ENCODE assay signal across 2 cellular contexts in the genomic region with DNA sequence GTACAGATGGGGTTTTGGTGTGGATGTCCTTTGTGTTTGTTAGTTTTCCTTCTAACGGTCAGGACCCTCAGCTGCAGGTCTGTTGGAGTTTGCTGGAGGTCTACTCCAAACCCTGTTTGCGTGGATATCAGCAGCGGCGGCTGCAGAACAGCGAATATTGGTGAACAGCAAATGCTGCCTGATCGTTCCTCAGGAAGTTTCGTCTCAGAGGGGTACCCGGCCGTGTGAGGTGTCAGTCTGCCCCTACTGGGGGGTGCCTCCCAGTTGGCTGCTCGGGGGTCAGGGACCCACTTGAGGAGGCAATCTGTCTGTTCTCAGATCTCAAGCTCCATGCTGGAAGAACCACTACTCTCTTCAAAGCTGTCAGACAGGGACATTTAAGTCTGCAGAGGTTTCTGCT. TPM values are rescaled to one million over a fixed set of nuclear protein-coding genes. Genes with fewer than 3 reads are reported as not detected.
"Had no signal": no experiment of that assay in that cellular context is flagged by ENCODE, and none has a peak within 500 bp of the region (broad histone marks: within the 10 kb centered on the region; RNA-seq: fewer than 3 reads in every experiment).

No MANE protein-coding gene starts in this region.

RNA-seq across cellular contexts. Expression of a gene that starts 46.5 kb away (rescaled TPM):
- total RNA-seq: activated B cell treated with CpG ODN at 0.5 μM for 24 hours; activated CD8-positive, alpha-beta T cell treated with anti-CD3 and anti-CD28 coated beads, Interleukin-2, amount 10 ng/mL, durations not matched to agents 7 days and 5 days had no signal
